Comparison of ENCODE assay signal across 13 cellular contexts in genomic region chrX:130770615-130771014, GRCh38.
DNase-seq lines count a peak whose midpoint lies in the region; TF ChIP-seq lines count a peak whose summit lies in the region.
"Had no signal": no experiment of that assay in that cellular context is flagged by ENCODE, and none has a peak within 500 bp of the region (broad histone marks: within the 10 kb centered on the region; RNA-seq: fewer than 3 reads in every experiment).

No MANE protein-coding gene starts in this region.

- DNase-seq in Daoy (ENCODE audit: low read depth) (peak; percentile 63), MG63 (peak; percentile 9), brain microvascular endothelial cell (peak; percentile 70), lung microvascular endothelial cell (ENCODE audit: low read depth in 2 of 2) (peak; percentile 17 to 79), sigmoid colon (no peak), NCI-H345 treated with DMSO at 0.1 percent for 48 hours (lab: John Stamatoyannopoulos, UW; ENCODE audit: unreplicated experiment) (no peak), SHP77 (lab: John Stamatoyannopoulos, UW) (no peak), GF-D8 (lab: John Stamatoyannopoulos, UW) (no peak)
- DNase-seq: body of pancreas, DMS153, heart left ventricle, mucosa of descending colon, NCI-H526 treated with DMSO at 0.1 percent for 48 hours had no signal

- intact Hi-C loops in sigmoid colon (cut with DNase I), result no loop called here

- H3K27me3 ChIP-seq in MG63, result no peaks in the 10 kb centered on the region
- no peaks in the 10 kb centered on the region for H3K27me3 ChIP-seq in brain microvascular endothelial cell (replicated peaks)
- no peaks in the 10 kb centered on the region for H3K27me3 ChIP-seq in sigmoid colon
- H3K27me3 ChIP-seq: body of pancreas, heart left ventricle had no signal

- no peak for TF ChIP-seq EP300 in sigmoid colon (IDR thresholded peaks at IDR 0.05)

- peaks cover 0 to 17% (median 2%) of the 10 kb centered on the region in 4 donors for H3K4me1 ChIP-seq in sigmoid colon
- H3K4me1 ChIP-seq: body of pancreas had no signal

- TF ChIP-seq CTCF in brain microvascular endothelial cell (IDR thresholded peaks at IDR 0.05; ENCODE audit: low read depth, low read length, missing control alignments), result no peak
- no peak for TF ChIP-seq CTCF in sigmoid colon (IDR thresholded peaks at IDR 0.05)

- H3K36me3 ChIP-seq in MG63 (no peaks in the 10 kb centered on the region), brain microvascular endothelial cell (replicated peaks) (no peaks in the 10 kb centered on the region), sigmoid colon (no peaks in the 10 kb centered on the region)
- H3K36me3 ChIP-seq: heart left ventricle had no signal

- WGBS in sigmoid colon, 2 donors, result 85 to 95% methylated on average over 3 of the region's 3 CpGs

- TF ChIP-seq POLR2A in sigmoid colon (IDR thresholded peaks at IDR 0.05), result no peak

- in situ Hi-C loops in brain microvascular endothelial cell (cut with HindIII; ENCODE audit: low pct_ligation_motif_present, low sequenced_read_pairs), result no loop called here

- H3K27ac ChIP-seq in brain microvascular endothelial cell, result peak overlapping the region; percentile 20
- no peak overlapping the region for H3K27ac ChIP-seq in sigmoid colon
- H3K27ac ChIP-seq: body of pancreas had no signal

- H3K9me3 ChIP-seq in MG63 (no peaks in the 10 kb centered on the region), sigmoid colon (no peaks in the 10 kb centered on the region)
- H3K9me3 ChIP-seq: body of pancreas, heart left ventricle, mucosa of descending colon had no signal

- H3K4me3 ChIP-seq in MG63 (no peak overlapping the region), brain microvascular endothelial cell (ENCODE audit: low read depth, low read length) (no peak overlapping the region), sigmoid colon (no peak overlapping the region)
- H3K4me3 ChIP-seq: body of pancreas, heart left ventricle, mucosa of descending colon had no signal

Comparison
In these comparisons a context has a peak if more than half of its experiments do, and no peak if none do; other contexts are left out.
1. DNase-seq: peak in Daoy (single experiment), MG63 (single experiment), brain microvascular endothelial cell (single experiment) and lung microvascular endothelial cell (2 of 2); none in sigmoid colon (single experiment), NCI-H345 treated with DMSO at 0.1 percent for 48 hours (single experiment), SHP77 (0 of 2) and GF-D8 (single experiment).